ENCODE assay signal across 10 cellular contexts in genomic region chr15:71116366-71116765, GRCh38. TPM values are rescaled to one million over a fixed set of nuclear protein-coding genes. Genes with fewer than 3 reads are reported as not detected.
DNase-seq lines count a peak whose midpoint lies in the region; ATAC-seq and TF ChIP-seq lines count a peak whose summit lies in the region.
"Had no signal": no experiment of that assay in that cellular context is flagged by ENCODE, and none has a peak within 500 bp of the region (broad histone marks: within the 10 kb centered on the region; RNA-seq: fewer than 3 reads in every experiment).

No MANE protein-coding gene starts in this region.

- H3K27ac Mint-ChIP-seq in central memory CD8-positive, alpha-beta T cell (ENCODE audit: low read depth) = no peak overlapping the region

- intact Hi-C loops in transverse colon (cut with DNase I; ENCODE audit: low total_unique reads) = no loop called here

- no peak for TF ChIP-seq POLR2A in transverse colon (IDR thresholded peaks at IDR 0.05)

- TF ChIP-seq EP300 in transverse colon (IDR thresholded peaks at IDR 0.05; ENCODE audit: low read depth) = no peak

- H3K9me3 ChIP-seq in lung (ENCODE audit: control insufficient read depth in 2 of 2, insufficient read depth in 1 of 2, low read length in 1 of 2) (no peaks in the 10 kb centered on the region), transverse colon (no peaks in the 10 kb centered on the region)

- no peak for ATAC-seq in activated T-cell treated with anti-CD3 and anti-CD28 coated beads, Interleukin-2, amount 50 U/mL, for 4 hours
- no peak for ATAC-seq in central memory CD8-positive, alpha-beta T cell (replicated peaks; ENCODE audit: extremely low read depth, poor library complexity, severe bottlenecking)
- no peak for ATAC-seq in lung (ENCODE audit: insufficient read depth, low FRiP score)
- no peak for ATAC-seq in HG03565 (IDR thresholded peaks at IDR 0.05; ENCODE audit: unreplicated experiment)

- in situ Hi-C loops in transverse colon (cut with MboI; ENCODE audit: low pct_ligation_motif_present in 1 of 4, low pct_unique_long_range_greater_than_20kb in 1 of 4, low sequenced_read_pairs in 3 of 4) = loop anchor here in 3 of 4 donors (10.0 kb wide), 2 partner anchors 318 to 328 kb away; no protein-coding TSS in a partner anchor

- TF ChIP-seq CTCF in lung (IDR thresholded peaks at IDR 0.05; ENCODE audit: control extremely low read depth, extremely low read depth) (no peak), transverse colon (IDR thresholded peaks at IDR 0.05) (no peak)

- peak overlapping the region; percentile 79 to 92 for H3K27ac ChIP-seq in lung (ENCODE audit: low read depth in 1 of 2, low read length in 1 of 2)
- H3K27ac ChIP-seq in transverse colon = peak overlapping the region; percentile 71 to 86 (median 80)

- DNase-seq in activated T-cell treated with anti-CD3 and anti-CD28 coated beads, Interleukin-2, amount 50 U/mL, for 4 hours = no peak
- no peak for DNase-seq in activated T-cell treated with anti-CD3 and anti-CD28 coated beads, Interleukin-2, amount 50 U/mL, for 1 hour
- DNase-seq in central memory CD8-positive, alpha-beta T cell (ENCODE audit: low spot score in 2 of 2) = no peak
- no peak for DNase-seq in lung (ENCODE audit: low spot score)
- DNase-seq in transverse colon = peak; percentile 24
- no peak for DNase-seq in HUDEP-2 (lab: John Stamatoyannopoulos, UW; ENCODE audit: unreplicated experiment in 76 of 76)
- no peak for DNase-seq in NAMALWA (ENCODE audit: low spot score)
- DNase-seq: DMS79 had no signal

- H3K27me3 Mint-ChIP-seq in activated T-cell treated with anti-CD3 and anti-CD28 coated beads, Interleukin-2, amount 50 U/mL, for 4 hours (ENCODE audit: low read depth) = peaks cover 61% of the 10 kb centered on the region
- H3K27me3 Mint-ChIP-seq in central memory CD8-positive, alpha-beta T cell = peaks cover 71% of the 10 kb centered on the region

- H3K27me3 ChIP-seq in lung (ENCODE audit: control insufficient read depth, insufficient read depth) (no peaks in the 10 kb centered on the region), transverse colon (peaks cover 8% of the 10 kb centered on the region)

- H3K4me1 Mint-ChIP-seq in activated T-cell treated with anti-CD3 and anti-CD28 coated beads, Interleukin-2, amount 50 U/mL, for 4 hours (ENCODE audit: low read depth) = peaks cover 6% of the 10 kb centered on the region
- peaks cover 6% of the 10 kb centered on the region for H3K4me1 Mint-ChIP-seq in central memory CD8-positive, alpha-beta T cell

- H3K4me3 Mint-ChIP-seq in activated T-cell treated with anti-CD3 and anti-CD28 coated beads, Interleukin-2, amount 50 U/mL, for 4 hours = peak overlapping the region; percentile 47
- peak overlapping the region; percentile 59 for H3K4me3 Mint-ChIP-seq in central memory CD8-positive, alpha-beta T cell

- WGBS in lung, 2 donors = 33 to 43% methylated on average over 13 of the region's 13 CpGs
- WGBS in transverse colon (ENCODE audit: low coverage in 1 of 2), 2 donors = 25 to 33% methylated on average over 6 to 13 of the region's 13 CpGs

- H3K4me3 ChIP-seq in lung = peak overlapping the region; percentile 54
- peak overlapping the region; percentile 36 to 81 (median 54) for H3K4me3 ChIP-seq in transverse colon

- H3K36me3 ChIP-seq in lung (ENCODE audit: control insufficient read depth in 2 of 2, insufficient read depth in 2 of 2, low read length in 2 of 2) = no peaks in the 10 kb centered on the region
- no peaks in the 10 kb centered on the region for H3K36me3 ChIP-seq in transverse colon

- H3K36me3 Mint-ChIP-seq in activated T-cell treated with anti-CD3 and anti-CD28 coated beads, Interleukin-2, amount 50 U/mL, for 4 hours (ENCODE audit: insufficient read depth) = no peaks in the 10 kb centered on the region
- peaks cover 4% of the 10 kb centered on the region for H3K36me3 Mint-ChIP-seq in central memory CD8-positive, alpha-beta T cell (ENCODE audit: insufficient read depth)

- H3K4me1 ChIP-seq in lung (ENCODE audit: control insufficient read depth in 2 of 2, insufficient read depth in 2 of 2, low read length in 2 of 2) (peaks cover 0 to 11% of the 10 kb centered on the region in 2 donors), transverse colon (peaks cover 3 to 14% (median 9%) of the 10 kb centered on the region in 4 donors)

- no peaks in the 10 kb centered on the region for H3K9me3 Mint-ChIP-seq in activated T-cell treated with anti-CD3 and anti-CD28 coated beads, Interleukin-2, amount 50 U/mL, for 4 hours
- H3K9me3 Mint-ChIP-seq in central memory CD8-positive, alpha-beta T cell = no peaks in the 10 kb centered on the region

RNA-seq across cellular contexts. Expression of gene THSD4, which starts 1.1 kb away (rescaled TPM):
- total RNA-seq in activated T-cell treated with anti-CD3 and anti-CD28 coated beads, Interleukin-2, amount 50 U/mL, for 4 hours = under 1 TPM; 0.08 to 0.16 (median 0.11) TPM
- total RNA-seq in lung (10 to 100 TPM; 28.8 to 42.4 TPM), transverse colon (10 to 100 TPM; 13.3 to 57.2 (median 47.4) TPM)
- polyA plus RNA-seq in lung = 1 to 10 TPM; 6.0 to 8.2 TPM
- total RNA-seq: T-helper 2 cell treated with Interferon-gamma antibody and Interleukin-4, amounts not matched to agents 100 ng/mL and 5 ng/mL, for 36 hours had no signal

Comparison
In these comparisons a context has a peak if more than half of its experiments do, and no peak if none do; other contexts are left out.
1. RNA of gene THSD4, which starts 1.1 kb away (total RNA-seq): 13.3 to 57.2 TPM in transverse colon and 28.8 to 42.4 TPM in lung; 0.08 to 0.16 TPM in activated T-cell treated with anti-CD3 and anti-CD28 coated beads, Interleukin-2, amount 50 U/mL, for 4 hours; every median in the first group is over 10 times any median in the second.